In genomic region chr1:197129698-197130097, GRCh38 we compare ENCODE assay signal across 21 cellular contexts.
"Had no signal": no experiment of that assay in that cellular context is flagged by ENCODE, and none has a peak within 500 bp of the region (broad histone marks: within the 10 kb centered on the region; RNA-seq: fewer than 3 reads in every experiment).

No MANE protein-coding gene starts in this region.

- H3K27me3 ChIP-seq: brain microvascular endothelial cell, gastrocnemius medialis, heart left ventricle, neutrophil had no signal

- H3K9me3 ChIP-seq: gastrocnemius medialis, heart left ventricle, neutrophil had no signal

- H3K4me1 Mint-ChIP-seq: activated T-helper 17 cell treated with anti-CD3 and anti-CD28 coated beads, Interleukin-2, amount 50 U/mL, for 72 hours; stimulated activated naive CD8-positive, alpha-beta T cell treated with anti-CD3 and anti-CD28 coated beads, Interleukin-15, amount 100 ng/mL, for 72 hours had no signal

- H3K36me3 ChIP-seq: brain microvascular endothelial cell, heart left ventricle had no signal

- DNase-seq: activated CD8-positive, alpha-beta T cell treated with anti-CD3 and anti-CD28 coated beads for 36 hours; activated naive CD4-positive, alpha-beta T cell; activated T-cell treated with anti-CD3 and anti-CD28 coated beads, Interleukin-2, amount 50 U/mL, for 1 hour; anterior cingulate cortex; brain microvascular endothelial cell; gastrocnemius medialis; heart left ventricle; stimulated activated CD4-positive, alpha-beta T cell treated with anti-CD3 and anti-CD28 coated beads, Interleukin-4, amount 100 ng/mL, for 1 hour; stimulated activated naive CD8-positive, alpha-beta T cell treated with anti-CD3 and anti-CD28 coated beads, Interleukin-15, amount 100 ng/mL, for 72 hours; T-helper 2 cell; trophoblast cell; WERI-Rb-1 had no signal

- H3K4me2 ChIP-seq: smooth muscle cell had no signal

- ATAC-seq: activated CD8-positive, alpha-beta T cell treated with anti-CD3 and anti-CD28 coated beads for 36 hours; activated T-helper 17 cell treated with anti-CD3 and anti-CD28 coated beads, Interleukin-2, amount 50 U/mL, for 72 hours; esophagus mucosa; gastrocnemius medialis; heart left ventricle; natural killer cell treated with Interleukin-12 subunit alpha and Interleukin-12 subunit beta and Interleukin-15 and Interleukin-18, amount 100 ng/mL, for 72 hours; sciatic nerve; stimulated activated naive CD8-positive, alpha-beta T cell treated with anti-CD3 and anti-CD28 coated beads, Interleukin-15, amount 100 ng/mL, for 72 hours had no signal

- H3K27me3 Mint-ChIP-seq: activated CD8-positive, alpha-beta T cell treated with anti-CD3 and anti-CD28 coated beads for 36 hours; activated T-helper 17 cell treated with anti-CD3 and anti-CD28 coated beads, Interleukin-2, amount 50 U/mL, for 72 hours; central memory CD8-positive, alpha-beta T cell; natural killer cell treated with Interleukin-12 subunit alpha and Interleukin-12 subunit beta and Interleukin-15 and Interleukin-18, amount 100 ng/mL, for 72 hours; stimulated activated naive CD8-positive, alpha-beta T cell treated with anti-CD3 and anti-CD28 coated beads, Interleukin-15, amount 100 ng/mL, for 72 hours had no signal

- H3K4me3 ChIP-seq: coronary artery, gastrocnemius medialis, heart left ventricle, smooth muscle cell had no signal

- H3K4me3 Mint-ChIP-seq: activated CD8-positive, alpha-beta T cell treated with anti-CD3 and anti-CD28 coated beads for 36 hours; activated T-helper 17 cell treated with anti-CD3 and anti-CD28 coated beads, Interleukin-2, amount 50 U/mL, for 72 hours; central memory CD8-positive, alpha-beta T cell; natural killer cell treated with Interleukin-12 subunit alpha and Interleukin-12 subunit beta and Interleukin-15 and Interleukin-18, amount 100 ng/mL, for 72 hours; stimulated activated naive CD8-positive, alpha-beta T cell treated with anti-CD3 and anti-CD28 coated beads, Interleukin-15, amount 100 ng/mL, for 72 hours had no signal

- H3K79me2 ChIP-seq: parathyroid adenoma had no signal

- H3K9me3 Mint-ChIP-seq: activated CD8-positive, alpha-beta T cell treated with anti-CD3 and anti-CD28 coated beads for 36 hours; activated T-helper 17 cell treated with anti-CD3 and anti-CD28 coated beads, Interleukin-2, amount 50 U/mL, for 72 hours; natural killer cell treated with Interleukin-12 subunit alpha and Interleukin-12 subunit beta and Interleukin-15 and Interleukin-18, amount 100 ng/mL, for 72 hours; stimulated activated naive CD8-positive, alpha-beta T cell treated with anti-CD3 and anti-CD28 coated beads, Interleukin-15, amount 100 ng/mL, for 72 hours had no signal

- H3K27ac Mint-ChIP-seq: activated CD8-positive, alpha-beta T cell treated with anti-CD3 and anti-CD28 coated beads for 36 hours; activated T-helper 17 cell treated with anti-CD3 and anti-CD28 coated beads, Interleukin-2, amount 50 U/mL, for 72 hours; natural killer cell treated with Interleukin-12 subunit alpha and Interleukin-12 subunit beta and Interleukin-15 and Interleukin-18, amount 100 ng/mL, for 72 hours; stimulated activated naive CD8-positive, alpha-beta T cell treated with anti-CD3 and anti-CD28 coated beads, Interleukin-15, amount 100 ng/mL, for 72 hours had no signal

- H2AFZ ChIP-seq: parathyroid adenoma had no signal

- H3K4me1 ChIP-seq: gastrocnemius medialis, heart left ventricle, parathyroid adenoma had no signal

- H3K27ac ChIP-seq: brain microvascular endothelial cell, coronary artery, gastrocnemius medialis, heart left ventricle, neutrophil, parathyroid adenoma, WERI-Rb-1 had no signal
